23 cellular contexts compared by ENCODE assay signal in the genomic region with DNA sequence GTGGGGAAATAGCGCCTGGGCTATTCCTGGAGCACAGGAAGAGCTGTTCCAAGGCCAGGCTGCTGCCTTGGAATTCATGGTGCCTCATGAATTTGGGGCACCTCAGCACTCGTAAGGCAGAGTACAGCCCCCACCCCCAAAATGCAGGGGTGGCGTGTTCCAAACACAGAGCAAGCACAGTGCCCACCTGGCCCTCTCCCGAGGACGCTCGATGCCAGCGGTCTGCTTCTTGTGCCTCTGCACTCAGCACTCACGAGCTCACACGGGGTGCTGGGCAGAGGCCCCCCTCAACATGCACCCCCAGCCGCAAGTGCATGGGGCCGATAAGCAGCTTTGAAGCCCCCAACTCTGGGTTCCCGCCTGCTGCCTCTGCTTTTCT.
DNase-seq lines count a peak whose midpoint lies in the region; TF ChIP-seq lines count a peak whose summit lies in the region.
"Had no signal": no experiment of that assay in that cellular context is flagged by ENCODE, and none has a peak within 500 bp of the region (broad histone marks: within the 10 kb centered on the region; RNA-seq: fewer than 3 reads in every experiment).

No MANE protein-coding gene starts in this region.

- no peaks in the 10 kb centered on the region for H3K27me3 ChIP-seq in testis
- no peaks in the 10 kb centered on the region for H3K27me3 ChIP-seq in CD4-positive, alpha-beta memory T cell (ENCODE audit: insufficient read depth, low read length)
- H3K27me3 ChIP-seq: BLaER1 had no signal

- H3K36me3 ChIP-seq in testis (ENCODE audit: low read depth, missing control alignments): no peaks in the 10 kb centered on the region
- H3K36me3 ChIP-seq in CD4-positive, alpha-beta memory T cell (ENCODE audit: insufficient read depth, low read length): no peaks in the 10 kb centered on the region

- H3K9me3 Mint-ChIP-seq in chondrocyte (ENCODE audit: low read depth) (no peaks in the 10 kb centered on the region), neural crest cell (no peaks in the 10 kb centered on the region)
- no peaks in the 10 kb centered on the region for H3K9me3 Mint-ChIP-seq in CD4-positive, alpha-beta memory T cell
- H3K9me3 Mint-ChIP-seq: activated B cell treated with CpG ODN at 0.5 μM for 24 hours; natural killer cell treated with Interleukin-12 subunit alpha and Interleukin-12 subunit beta and Interleukin-15 and Interleukin-18, amount 100 ng/mL, for 72 hours had no signal

- intact Hi-C loops in testis (cut with DNase I; ENCODE audit: low total_unique reads): no loop called here
- intact Hi-C loops in CD4-positive, alpha-beta memory T cell (cut with micrococcal nuclease): no loop called here

- no peaks in the 10 kb centered on the region for H3K9me3 ChIP-seq in testis
- no peaks in the 10 kb centered on the region for H3K9me3 ChIP-seq in CD4-positive, alpha-beta memory T cell (ENCODE audit: control insufficient read depth in 1 of 2, low read length in 2 of 2)
- H3K9me3 ChIP-seq: BLaER1 had no signal

- no peak for TF ChIP-seq POLR2A in testis (IDR thresholded peaks at IDR 0.05)

- H3K27ac ChIP-seq in testis: peak overlapping the region; percentile 74 to 84
- no peak overlapping the region for H3K27ac ChIP-seq in CD4-positive, alpha-beta memory T cell (ENCODE audit: low read depth, low read length)
- H3K27ac ChIP-seq: 22Rv1, BLaER1 had no signal

- WGBS in testis, 2 donors: 72 to 81% methylated on average over 7 to 12 of the region's 12 CpGs

- H3K4me3 ChIP-seq in testis: no peak overlapping the region
- no peak overlapping the region for H3K4me3 ChIP-seq in CD4-positive, alpha-beta memory T cell (ENCODE audit: low read length in 2 of 2)
- H3K4me3 ChIP-seq: BLaER1 had no signal

- H3K4me3 Mint-ChIP-seq in chondrocyte (ENCODE audit: unreplicated experiment) (no peak overlapping the region), neural crest cell (peak overlapping the region; percentile 79)
- no peak overlapping the region for H3K4me3 Mint-ChIP-seq in CD4-positive, alpha-beta memory T cell
- H3K4me3 Mint-ChIP-seq: activated B cell treated with CpG ODN at 0.5 μM for 24 hours; natural killer cell treated with Interleukin-12 subunit alpha and Interleukin-12 subunit beta and Interleukin-15 and Interleukin-18, amount 100 ng/mL, for 72 hours; T-helper 17 cell had no signal

- H3K27ac Mint-ChIP-seq in chondrocyte (ENCODE audit: unreplicated experiment) (peak overlapping the region; percentile 97), neural crest cell (ENCODE audit: unreplicated experiment) (peak overlapping the region; percentile 99)
- no peak overlapping the region for H3K27ac Mint-ChIP-seq in CD4-positive, alpha-beta memory T cell
- H3K27ac Mint-ChIP-seq: activated B cell treated with CpG ODN at 0.5 μM for 24 hours; natural killer cell treated with Interleukin-12 subunit alpha and Interleukin-12 subunit beta and Interleukin-15 and Interleukin-18, amount 100 ng/mL, for 72 hours; T-helper 17 cell had no signal

- peak; percentile 26 for DNase-seq in activated CD4-positive, CD25-positive, alpha-beta regulatory T cell treated with anti-CD3 and anti-CD28 coated beads, Interleukin-2, amount 50 U/mL, for 72 hours
- no peak for DNase-seq in activated CD4-positive, CD25-positive, alpha-beta regulatory T cell (lab: John Stamatoyannopoulos, UW)
- DNase-seq in chondrocyte (ENCODE audit: low spot score) (peak; percentile 88), neural crest cell (ENCODE audit: low read depth, low spot score) (no peak), testis (no peak), NCI-H526 treated with DMSO at 0.1 percent for 48 hours (lab: John Stamatoyannopoulos, UW) (no peak), glomerular visceral epithelial cell (ENCODE audit: extremely low spot score) (no peak)
- DNase-seq in CD4-positive, alpha-beta memory T cell: no peak
- DNase-seq: activated B cell treated with CpG ODN at 0.5 μM for 24 hours; cortex of kidney; DMS 273 treated with DMSO at 0.1 percent for 48 hours; GF-D8; GOT3; KBM-7; NCI-H1092; NCI-H2081 treated with DMSO at 0.1 percent for 48 hours; NCI-H524; SIG-M5; stimulated activated CD4-positive, alpha-beta T cell treated with anti-CD3 and anti-CD28 coated beads, Interleukin-2, amount 100 ng/mL, for 24 hours; T-helper 17 cell had no signal

- H3K36me3 Mint-ChIP-seq in chondrocyte (ENCODE audit: low read depth): peaks cover 12% of the 10 kb centered on the region
- peaks cover 9% of the 10 kb centered on the region for H3K36me3 Mint-ChIP-seq in neural crest cell (ENCODE audit: low read depth)
- no peaks in the 10 kb centered on the region for H3K36me3 Mint-ChIP-seq in CD4-positive, alpha-beta memory T cell
- H3K36me3 Mint-ChIP-seq: natural killer cell treated with Interleukin-12 subunit alpha and Interleukin-12 subunit beta and Interleukin-15 and Interleukin-18, amount 100 ng/mL, for 72 hours had no signal

- H3K27me3 Mint-ChIP-seq in chondrocyte (ENCODE audit: low read depth) (no peaks in the 10 kb centered on the region), neural crest cell (ENCODE audit: low read depth) (peaks cover 6% of the 10 kb centered on the region)
- no peaks in the 10 kb centered on the region for H3K27me3 Mint-ChIP-seq in CD4-positive, alpha-beta memory T cell
- H3K27me3 Mint-ChIP-seq: natural killer cell treated with Interleukin-12 subunit alpha and Interleukin-12 subunit beta and Interleukin-15 and Interleukin-18, amount 100 ng/mL, for 72 hours had no signal

- POLR2A ChIA-PET in CD4-positive, alpha-beta memory T cell (lab: Charles Lee; ENCODE audit: partially characterized antibody): no interaction called here

- CTCF ChIA-PET in CD4-positive, alpha-beta memory T cell (lab: Charles Lee; ENCODE audit: partially characterized antibody): no interaction called here

- TF ChIP-seq CTCF in chondrocyte (IDR thresholded peaks at IDR 0.05): no peak
- TF ChIP-seq CTCF in neural crest cell (conservative IDR thresholded peaks at IDR 0.05): no peak
- TF ChIP-seq CTCF in testis (IDR thresholded peaks at IDR 0.05): no peak

- H3K4me1 Mint-ChIP-seq in chondrocyte (ENCODE audit: low read depth) (peaks cover 68% of the 10 kb centered on the region), neural crest cell (peaks cover 39% of the 10 kb centered on the region)
- no peaks in the 10 kb centered on the region for H3K4me1 Mint-ChIP-seq in CD4-positive, alpha-beta memory T cell
- H3K4me1 Mint-ChIP-seq: activated B cell treated with CpG ODN at 0.5 μM for 24 hours, T-helper 17 cell had no signal

- H3K4me1 ChIP-seq in testis: peaks cover 59% of the 10 kb centered on the region
- H3K4me1 ChIP-seq in CD4-positive, alpha-beta memory T cell (ENCODE audit: insufficient read depth, low read length): no peaks in the 10 kb centered on the region

Comparison
In these comparisons a context has a peak if more than half of its experiments do, and no peak if none do; other contexts are left out.
1. DNase-seq: peak in activated CD4-positive, CD25-positive, alpha-beta regulatory T cell treated with anti-CD3 and anti-CD28 coated beads, Interleukin-2, amount 50 U/mL, for 72 hours (single experiment) and chondrocyte (single experiment); none in activated CD4-positive, CD25-positive, alpha-beta regulatory T cell (0 of 4), neural crest cell (single experiment), testis (single experiment), CD4-positive, alpha-beta memory T cell (0 of 5), NCI-H526 treated with DMSO at 0.1 percent for 48 hours (single experiment) and glomerular visceral epithelial cell (single experiment).
2. H3K27ac Mint-ChIP-seq: peak in chondrocyte (single experiment) and neural crest cell (single experiment); none in CD4-positive, alpha-beta memory T cell (0 of 7).